23 cellular contexts compared by ENCODE assay signal in the genomic region with DNA sequence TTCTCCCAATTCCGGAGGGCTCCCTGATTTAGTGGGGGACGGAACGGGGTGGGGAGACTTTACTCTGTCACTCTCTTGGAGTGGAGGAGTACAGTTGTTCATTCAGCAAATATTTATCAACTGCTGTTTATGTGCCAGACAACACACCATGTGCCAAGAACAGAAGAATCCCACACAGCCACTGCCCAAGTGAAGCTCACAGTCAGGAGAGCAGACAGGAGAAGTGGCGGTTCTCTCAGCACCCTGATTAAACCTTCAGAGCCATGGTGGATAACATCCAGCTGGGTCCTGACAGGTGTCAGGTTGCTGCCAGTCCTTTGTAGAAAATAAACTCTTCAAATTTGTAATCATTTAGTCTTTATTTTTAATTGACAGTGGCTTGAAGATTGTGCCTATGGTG.
"Had no signal": no experiment of that assay in that cellular context is flagged by ENCODE, and none has a peak within 500 bp of the region (broad histone marks: within the 10 kb centered on the region; RNA-seq: fewer than 3 reads in every experiment).

No MANE protein-coding gene starts in this region.

- ATAC-seq: activated CD8-positive, alpha-beta memory T cell treated with anti-CD3 and anti-CD28 coated beads, Interleukin-2, amount 10 ng/mL, durations not matched to agents 7 days and 5 days; K562; T-helper 17 cell; WTC11 had no signal

- H3K36me3 ChIP-seq: breast epithelium had no signal

- H3K4me3 ChIP-seq: breast epithelium, K562 had no signal

- H3K27ac ChIP-seq: breast epithelium had no signal

- H3K27me3 ChIP-seq: breast epithelium had no signal

- H3K4me1 ChIP-seq: breast epithelium had no signal

- DNase-seq: activated CD4-positive, alpha-beta T cell treated with anti-CD3 and anti-CD28 coated beads for 1 hour; activated CD4-positive, alpha-beta T cell treated with anti-CD3 and anti-CD28 coated beads, Interleukin-2, amount 10 ng/mL, durations not matched to agents 24 days and 14 days; activated CD4-positive, alpha-beta T cell treated with anti-CD3 and anti-CD28 coated beads, Interleukin-2, amount 50 U/mL, for 48 hours; activated CD8-positive, alpha-beta memory T cell treated with anti-CD3 and anti-CD28 coated beads, Interleukin-2, amount 10 ng/mL, durations not matched to agents 7 days and 5 days; activated effector memory CD4-positive, alpha-beta T cell treated with Interleukin-2 at 50 U/mL for 16 hours; activated naive CD4-positive, alpha-beta T cell; activated T-cell treated with anti-CD3 and anti-CD28 coated beads, Interleukin-2, amount 50 U/mL, for 24 hours; aorta; Karpas-422; MM.1S; NCI-H1105 treated with DMSO at 0.1 percent for 48 hours; NCI-H1436 treated with DMSO at 0.1 percent for 48 hours; NCI-H187; NCI-H345; NCI-H510A; NCI-H526 treated with DMSO at 0.1 percent for 48 hours; NCI-H82; SIG-M5; T-helper 17 cell; T-helper 9 cell had no signal
